In genomic region chr20:38926934-38927616, GRCh38 we compare ENCODE assay signal across 8 cellular contexts. TPM values are rescaled to one million over a fixed set of nuclear protein-coding genes. Genes with fewer than 3 reads are reported as not detected.
A peak's percentile ranks its signal among the peaks of the same experiment; 100 is the strongest.
DNase-seq lines count a peak whose midpoint lies in the region; ATAC-seq, FAIRE-seq and TF ChIP-seq lines count a peak whose summit lies in the region.

No MANE protein-coding gene starts in this region.

- no peaks in the 10 kb centered on the region for H3K27me3 ChIP-seq in K562 (ENCODE audit: control insufficient read depth in 2 of 2, insufficient read depth in 2 of 2, low read length in 2 of 2)

- POLR2A ChIA-PET in K562 (lab: Yijun Ruan, JAX), result interaction anchor here (0.5 to 4.9 kb wide), 22 partner anchors 9 to 276 kb away, joined by 3 to 46 read pairs (median 6); partner anchors contain the start of gene DHX35

- H2AFZ ChIP-seq in K562 (ENCODE audit: low read depth, low read length), result peak overlapping the region; percentile 78; the same call in 1 of the 2 replicates

- DNase-seq in activated T-cell treated with anti-CD3 and anti-CD28 coated beads, Interleukin-2, amount 50 U/mL, for 24 hours, result no peak
- DNase-seq in activated T-cell treated with anti-CD3 and anti-CD28 coated beads, Interleukin-2, amount 50 U/mL, for 1 hour, result no peak
- peak in 1 of 4 experiments; percentile 30 for DNase-seq in K562 (ENCODE audit: extremely low read depth in 1 of 4, low spot score in 3 of 4)
- no peak for DNase-seq in mesothelial cell of epicardium (ENCODE audit: low spot score in 2 of 2, unreplicated experiment in 2 of 2)
- no peak for DNase-seq in foreskin melanocyte
- no peak for DNase-seq in amygdala (lab: John Stamatoyannopoulos, UW)
- no peak for DNase-seq in pons (ENCODE audit: low spot score)

- no peaks in the 10 kb centered on the region for H3K9me3 ChIP-seq in K562 (replicated peaks; ENCODE audit: control insufficient read depth, insufficient read depth, low read depth, low read length)

- peaks cover 7% of the 10 kb centered on the region for H3K9me1 ChIP-seq in K562 (ENCODE audit: control insufficient read depth, insufficient read depth, low read length)

- no peak for TF ChIP-seq RAD21 in K562 (CRISPR knock-in tag; conservative IDR thresholded peaks at IDR 0.05 in 1 of 2, IDR thresholded peaks at IDR 0.05 in 1 of 2)

- H3K4me2 ChIP-seq in K562 (ENCODE audit: insufficient read depth, low read length), result peak overlapping the region; percentile 100

- H3K4me1 ChIP-seq in K562 (replicated peaks in 1 of 2; ENCODE audit: control insufficient read depth in 2 of 2, insufficient read depth in 2 of 2, low read length in 2 of 2), result peaks cover 17 to 25% of the 10 kb centered on the region in 2 experiments; a peak in 4 of 5 replicates

- H3K79me2 ChIP-seq in K562 (ENCODE audit: control insufficient read depth, insufficient read depth, low read length), result peaks cover 59% of the 10 kb centered on the region

- FAIRE-seq in K562 (lab: Jason Lieb, UNC), result no peak

- no TSS peak for BruUV-seq in K562 (replicated peaks; lab: Mats Ljungman, UMichigan)

- TF ChIP-seq EP300 in K562 (IDR thresholded peaks at IDR 0.05; ENCODE audit: low read length), result no peak

- ATAC-seq in HG03520 (IDR thresholded peaks at IDR 0.05; ENCODE audit: unreplicated experiment) (peak; percentile 3), K562 (no peak)

- peak overlapping the region; percentile 98 for H3K4me3 ChIP-seq in K562

- in situ Hi-C loops in K562 (cut with MboI), result no loop called here

- peak overlapping the region; percentile 79 for H3K27ac Mint-ChIP-seq in activated T-cell treated with anti-CD3 and anti-CD28 coated beads, Interleukin-2, amount 50 U/mL, for 24 hours
- H3K27ac Mint-ChIP-seq in mesothelial cell of epicardium, result peak overlapping the region; percentile 16

- CTCF ChIA-PET in K562 (lab: Yijun Ruan, JAX; ENCODE audit: low intra/inter-chr PET ratio), result interaction anchor here (3.0 kb wide), 1 partner anchor 122 kb away, joined by 25 read pairs; no protein-coding TSS in a partner anchor

- H4K20me1 ChIP-seq in K562 (replicated peaks; ENCODE audit: control insufficient read depth, insufficient read depth, low read length), result peaks cover 33% of the 10 kb centered on the region

- TF ChIP-seq CTCF in K562 (IDR thresholded peaks at IDR 0.05 in 2 of 3, conservative IDR thresholded peaks at IDR 0.05 in 1 of 3; ENCODE audit: insufficient read depth in 2 of 3, low read depth in 1 of 3, low read length in 3 of 3), result no peak
- no peak for TF ChIP-seq CTCF in mesothelial cell of epicardium (IDR thresholded peaks at IDR 0.05; ENCODE audit: unreplicated experiment)

- no peaks in the 10 kb centered on the region for H3K9me3 Mint-ChIP-seq in activated T-cell treated with anti-CD3 and anti-CD28 coated beads, Interleukin-2, amount 50 U/mL, for 24 hours
- H3K9me3 Mint-ChIP-seq in mesothelial cell of epicardium, result no peaks in the 10 kb centered on the region

- H3K4me1 Mint-ChIP-seq in activated T-cell treated with anti-CD3 and anti-CD28 coated beads, Interleukin-2, amount 50 U/mL, for 24 hours (ENCODE audit: low read depth), result peaks cover 24% of the 10 kb centered on the region
- peaks cover 15% of the 10 kb centered on the region for H3K4me1 Mint-ChIP-seq in mesothelial cell of epicardium

- no peak for TF ChIP-seq POLR2A in K562 (conservative IDR thresholded peaks at IDR 0.05)

- H3K36me3 ChIP-seq in K562 (ENCODE audit: control insufficient read depth, insufficient read depth, low read length), result peaks cover 48% of the 10 kb centered on the region

- peak overlapping the region; percentile 84 for H3K4me3 Mint-ChIP-seq in activated T-cell treated with anti-CD3 and anti-CD28 coated beads, Interleukin-2, amount 50 U/mL, for 24 hours
- peak overlapping the region; percentile 83 for H3K4me3 Mint-ChIP-seq in mesothelial cell of epicardium

- no peaks in the 10 kb centered on the region for H3K27me3 Mint-ChIP-seq in activated T-cell treated with anti-CD3 and anti-CD28 coated beads, Interleukin-2, amount 50 U/mL, for 24 hours
- H3K27me3 Mint-ChIP-seq in mesothelial cell of epicardium (ENCODE audit: low read depth), result peaks cover 2% of the 10 kb centered on the region

- peak overlapping the region; percentile 91 to 99 for H3K9ac ChIP-seq in K562 (ENCODE audit: insufficient read depth in 1 of 2, low read depth in 2 of 2, low read length in 2 of 2)

- peaks cover 33% of the 10 kb centered on the region for H3K36me3 Mint-ChIP-seq in activated T-cell treated with anti-CD3 and anti-CD28 coated beads, Interleukin-2, amount 50 U/mL, for 24 hours (ENCODE audit: low read depth)
- no peaks in the 10 kb centered on the region for H3K36me3 Mint-ChIP-seq in mesothelial cell of epicardium

- WGBS in K562 (ENCODE audit: insufficient coverage, low coverage, missing lambda C conversion rate), result 1% methylated on average over 16 of the region's 27 CpGs

- intact Hi-C loops in K562 (cut with micrococcal nuclease), result loop anchor here (1.0 kb wide), 3 partner anchors 35 to 121 kb away; partner anchors contain the start of gene DHX35

- peak overlapping the region; percentile 94 for H3K27ac ChIP-seq in K562 (ENCODE audit: extremely low read depth, low read depth, low read length)

TF ChIP-seq in K562, 482 proteins besides CTCF, POLR2A, EP300 and RAD21 (continues in another document):
- TF ChIP-seq SIN3A (IDR thresholded peaks at IDR 0.05; ENCODE audit: borderline replicate concordance in 2 of 2, control insufficient read depth in 1 of 2, low read depth in 2 of 2, low read length in 2 of 2) (peak in 1 of 2 experiments; percentile 23; a peak in 1 of 4 replicates), RBBP5 (IDR thresholded peaks at IDR 0.05; ENCODE audit: borderline replicate concordance, insufficient read depth, low read length, poor library complexity, severe bottlenecking) (peak; percentile 28), HNRNPLL (IDR thresholded peaks at IDR 0.05; ENCODE audit: low read depth, low read length, poor library complexity, severe bottlenecking) (peak; percentile 8), ZZZ3 (IDR thresholded peaks at IDR 0.05) (no peak), TEAD4 (IDR thresholded peaks at IDR 0.05; ENCODE audit: low read length) (0 out of 2 replicates have a peak, but pooled peaks have one; percentile 8), TEAD4 (CRISPR knock-in tag; IDR thresholded peaks at IDR 0.05; ENCODE audit: borderline replicate concordance) (no peak)

RNA-seq across cellular contexts. Expression of gene FAM83D, which starts 0.9 kb away (rescaled TPM):
- total RNA-seq in K562 (2011; cell fraction: chromatin; rRNA removed; ENCODE audit: low replicate concordance), result 59.8 and 69.3 TPM in 2 replicates
- total RNA-seq in K562 (2011; cell fraction: nucleolus; rRNA removed), result 58.9 and 62.4 TPM in 2 replicates
- total RNA-seq in K562 (2011; cell fraction: nucleoplasm; rRNA removed), result 44.0 and 52.1 TPM in 2 replicates
- total RNA-seq in K562 (2014; rRNA removed), result 43.5 and 64.6 TPM in 2 replicates
- 46.0 and 47.2 TPM in 2 replicates for total RNA-seq in K562 (2014; rRNA removed; fragmentation: Illumina TruSeq; extraction: Trizol)
- total RNA-seq in K562 (2015; rRNA removed; fragmentation: Illumina TruSeq; extraction: Trizol), result 38.6 TPM in 2 replicates
- total RNA-seq in K562 (2021), result 51.9 and 55.6 TPM in 2 replicates
- 66.1 and 79.6 TPM in 2 replicates for polyA plus RNA-seq in K562 (2011; rRNA removed)
- 57.6 and 77.4 TPM in 2 replicates for polyA plus RNA-seq in K562 (2011; cell fraction: cytosol; rRNA removed)
- polyA plus RNA-seq in K562 (2011; cell fraction: nucleus; rRNA removed), result 90.7 and 94.9 TPM in 2 replicates
- 17.9 and 30.5 TPM in 2 replicates for polyA plus RNA-seq in K562 (2012)
- 57.5 and 64.1 TPM in 2 replicates for polyA plus RNA-seq in K562 (2014; fragmentation: Illumina TruSeq; extraction: Trizol)
- polyA plus RNA-seq in K562 (2014; fragmentation: Nextera tagmentation; extraction: Ambion mirVana), result 1 to 10 TPM; 8.2 to 9.9 TPM
- 35.6 and 56.1 TPM in 2 replicates for polyA plus RNA-seq in K562 (2014; rRNA removed)
- polyA minus RNA-seq in K562 (2011; rRNA and poly(A)+ RNA removed), result 67.6 and 82.6 TPM in 2 replicates
- polyA minus RNA-seq in K562 (2011; cell fraction: cytosol; rRNA and poly(A)+ RNA removed), result 36.9 and 40.1 TPM in 2 replicates
- 46.3 and 57.0 TPM in 2 replicates for polyA minus RNA-seq in K562 (2011; cell fraction: nucleus; rRNA and poly(A)+ RNA removed)
- 10.2 to 11.5 TPM (median 10.8 TPM) in 3 replicates for total RNA-seq in mesothelial cell of epicardium

RNA-seq across cellular contexts. Expression of gene DHX35, which starts 35.1 kb away (rescaled TPM):
- total RNA-seq in K562 (2011; cell fraction: chromatin; rRNA removed; ENCODE audit: low replicate concordance), result 39.4 and 43.4 TPM in 2 replicates
- 22.5 and 28.2 TPM in 2 replicates for total RNA-seq in K562 (2011; cell fraction: nucleolus; rRNA removed)
- 33.8 and 41.0 TPM in 2 replicates for total RNA-seq in K562 (2011; cell fraction: nucleoplasm; rRNA removed)
- total RNA-seq in K562 (2014; rRNA removed), result 14.9 and 15.8 TPM in 2 replicates
- 16.3 TPM in 2 replicates for total RNA-seq in K562 (2014; rRNA removed; fragmentation: Illumina TruSeq; extraction: Trizol)
- 17.8 and 18.5 TPM in 2 replicates for total RNA-seq in K562 (2015; rRNA removed; fragmentation: Illumina TruSeq; extraction: Trizol)
- 14.7 and 16.9 TPM in 2 replicates for total RNA-seq in K562 (2021)
- 25.6 and 27.5 TPM in 2 replicates for polyA plus RNA-seq in K562 (2011; rRNA removed)
- 18.1 and 25.8 TPM in 2 replicates for polyA plus RNA-seq in K562 (2011; cell fraction: cytosol; rRNA removed)
- polyA plus RNA-seq in K562 (2011; cell fraction: nucleus; rRNA removed), result 44.2 and 53.9 TPM in 2 replicates
- 9.0 and 9.1 TPM in 2 replicates for polyA plus RNA-seq in K562 (2012)
- polyA plus RNA-seq in K562 (2014; fragmentation: Illumina TruSeq; extraction: Trizol), result 20.8 and 24.2 TPM in 2 replicates
- polyA plus RNA-seq in K562 (2014; fragmentation: Nextera tagmentation; extraction: Ambion mirVana), result 10 to 100 TPM in 1 of 2 experiments, 1 to 10 TPM in 1; 6.5 to 12.0 TPM
- polyA plus RNA-seq in K562 (2014; rRNA removed), result 18.2 and 23.6 TPM in 2 replicates
- 31.5 and 32.2 TPM in 2 replicates for polyA minus RNA-seq in K562 (2011; rRNA and poly(A)+ RNA removed)
- 12.5 and 13.8 TPM in 2 replicates for polyA minus RNA-seq in K562 (2011; cell fraction: cytosol; rRNA and poly(A)+ RNA removed)
- 19.7 and 32.0 TPM in 2 replicates for polyA minus RNA-seq in K562 (2011; cell fraction: nucleus; rRNA and poly(A)+ RNA removed)
- 15.2 to 16.7 TPM (median 15.9 TPM) in 3 replicates for total RNA-seq in mesothelial cell of epicardium
